ENCODE assay signal across 21 cellular contexts in genomic region chr16:31897283-31897682, GRCh38. TPM values are rescaled to one million over a fixed set of nuclear protein-coding genes. Genes with fewer than 3 reads are reported as not detected.
DNase-seq lines count a peak whose midpoint lies in the region; ATAC-seq, FAIRE-seq and TF ChIP-seq lines count a peak whose summit lies in the region.
"Had no signal": no experiment of that assay in that cellular context is flagged by ENCODE, and none has a peak within 500 bp of the region (broad histone marks: within the 10 kb centered on the region; RNA-seq: fewer than 3 reads in every experiment).

No MANE protein-coding gene starts in this region.

- H3K4me2 ChIP-seq in A549 (no peak overlapping the region), K562 (ENCODE audit: insufficient read depth, low read length) (no peak overlapping the region)
- H3K4me2 ChIP-seq: GM23338, KMS-11 had no signal

- no peaks in the 10 kb centered on the region for H4K20me1 ChIP-seq in K562 (replicated peaks; ENCODE audit: control insufficient read depth, insufficient read depth, low read length)

- H3K4me3 ChIP-seq in A549 (no peak overlapping the region), Panc1 (ENCODE audit: low read depth in 2 of 2, low read length in 2 of 2) (no peak overlapping the region), K562 (no peak overlapping the region), MG63 (no peak overlapping the region)
- peak overlapping the region; percentile 16 for H3K4me3 ChIP-seq in CD4-positive, CD25-positive, alpha-beta regulatory T cell (ENCODE audit: low read depth, low read length)
- H3K4me3 ChIP-seq: GM23338 had no signal

- H3K27me3 ChIP-seq in CD4-positive, CD25-positive, alpha-beta regulatory T cell (ENCODE audit: control insufficient read depth, insufficient read depth, low read length), result no peaks in the 10 kb centered on the region
- H3K27me3 ChIP-seq in Panc1 (ENCODE audit: control insufficient read depth, insufficient read depth, low read length) (no peaks in the 10 kb centered on the region), K562 (ENCODE audit: control insufficient read depth in 2 of 2, insufficient read depth in 2 of 2, low read length in 2 of 2) (no peaks in the 10 kb centered on the region), MG63 (no peaks in the 10 kb centered on the region)

- H3K36me3 ChIP-seq in CD4-positive, CD25-positive, alpha-beta regulatory T cell (ENCODE audit: control insufficient read depth, insufficient read depth, low read length), result peaks cover 79% of the 10 kb centered on the region
- H3K36me3 ChIP-seq in Panc1 (ENCODE audit: control insufficient read depth, insufficient read depth, low read length) (no peaks in the 10 kb centered on the region; the same call in 1 of the 2 replicates), K562 (ENCODE audit: control insufficient read depth, insufficient read depth, low read length) (peaks cover 71% of the 10 kb centered on the region), MG63 (peaks cover 83% of the 10 kb centered on the region)

- BruUV-seq in Panc1 (replicated peaks; lab: Mats Ljungman, UMichigan), result TSS peak; percentile 16
- BruUV-seq in K562 (replicated peaks; lab: Mats Ljungman, UMichigan), result no TSS peak

- no peak overlapping the region for H3K27ac Mint-ChIP-seq in CD4-positive, CD25-positive, alpha-beta regulatory T cell
- H3K27ac Mint-ChIP-seq: GM23338 had no signal

- TF ChIP-seq POLR2A in A549 (IDR thresholded peaks at IDR 0.05; ENCODE audit: low read length) (no peak), K562 (conservative IDR thresholded peaks at IDR 0.05) (no peak)

- peaks cover 17 to 46% (median 30%) of the 10 kb centered on the region in 4 donors for H3K4me1 Mint-ChIP-seq in CD4-positive, CD25-positive, alpha-beta regulatory T cell
- H3K4me1 Mint-ChIP-seq: GM23338 had no signal

- H3K4me3 Mint-ChIP-seq in CD4-positive, CD25-positive, alpha-beta regulatory T cell, result no peak overlapping the region
- H3K4me3 Mint-ChIP-seq: CD8-positive, alpha-beta T cell; GM23338 had no signal

- CTCF ChIA-PET in A549 (lab: Yijun Ruan, JAX), result no interaction called here
- CTCF ChIA-PET in Panc1 (lab: Charles Lee), result no interaction called here
- CTCF ChIA-PET in K562 (lab: Yijun Ruan, JAX; ENCODE audit: low intra/inter-chr PET ratio), result interaction anchor here (0.7 kb wide), 2 partner anchors 22 to 28 kb away, joined by 3 to 4 read pairs; no protein-coding TSS in a partner anchor

- TF ChIP-seq RAD21 in A549 (conservative IDR thresholded peaks at IDR 0.05 in 1 of 2, IDR thresholded peaks at IDR 0.05 in 1 of 2) (no peak), K562 (CRISPR knock-in tag; conservative IDR thresholded peaks at IDR 0.05 in 1 of 2, IDR thresholded peaks at IDR 0.05 in 1 of 2) (no peak)

- in situ Hi-C loops in Panc1 (cut with HindIII; ENCODE audit: low pct_unique_long_range_greater_than_20kb, low sequenced_read_pairs), result no loop called here
- in situ Hi-C loops in K562 (cut with MboI), result no loop called here

- no peak overlapping the region for H3K9ac ChIP-seq in K562 (ENCODE audit: insufficient read depth in 1 of 2, low read depth in 2 of 2, low read length in 2 of 2)
- H3K9ac ChIP-seq: KMS-11 had no signal

- H3K27me3 Mint-ChIP-seq in CD4-positive, CD25-positive, alpha-beta regulatory T cell, result no peaks in the 10 kb centered on the region

- H3K79me2 ChIP-seq in K562 (ENCODE audit: control insufficient read depth, insufficient read depth, low read length), result peaks cover 64% of the 10 kb centered on the region

- peaks cover 4 to 56% (median 21%) of the 10 kb centered on the region in 7 donors for H3K9me3 Mint-ChIP-seq in CD4-positive, CD25-positive, alpha-beta regulatory T cell

- H3K27ac ChIP-seq in A549 (no peak overlapping the region), Panc1 (ENCODE audit: low read length) (no peak overlapping the region), K562 (ENCODE audit: extremely low read depth, low read depth, low read length) (no peak overlapping the region)
- H3K27ac ChIP-seq in CD4-positive, CD25-positive, alpha-beta regulatory T cell (ENCODE audit: insufficient read depth, low read length, poor library complexity, severe bottlenecking), result no peak overlapping the region
- H3K27ac ChIP-seq: C4-2B, KMS-11 had no signal

- H3K9me1 ChIP-seq in K562 (ENCODE audit: control insufficient read depth, insufficient read depth, low read length), result no peaks in the 10 kb centered on the region

- no peak for FAIRE-seq in A549 (lab: Jason Lieb, UNC)
- no peak for FAIRE-seq in K562 (lab: Jason Lieb, UNC)
- FAIRE-seq: GM12892, GM18507, H54, HTR-8/SVneo had no signal

- peaks cover 73% of the 10 kb centered on the region for H3K9me3 ChIP-seq in A549
- H3K9me3 ChIP-seq in CD4-positive, CD25-positive, alpha-beta regulatory T cell (ENCODE audit: control insufficient read depth in 2 of 2, low read length in 2 of 2), result peaks cover 46 to 55% of the 10 kb centered on the region in 2 experiments
- H3K9me3 ChIP-seq in Panc1 (ENCODE audit: control insufficient read depth, insufficient read depth, low read depth, low read length), result peaks cover 44% of the 10 kb centered on the region
- H3K9me3 ChIP-seq in K562 (replicated peaks; ENCODE audit: control insufficient read depth, insufficient read depth, low read depth, low read length), result peaks cover 40% of the 10 kb centered on the region
- H3K9me3 ChIP-seq in MG63, result peaks cover 37% of the 10 kb centered on the region

- DNase-seq in A549 (ENCODE audit: low read depth in 1 of 2, low spot score in 1 of 2) (no peak), Panc1 (ENCODE audit: low read depth, low spot score) (no peak), K562 (ENCODE audit: extremely low read depth in 1 of 4, low spot score in 3 of 4) (no peak), MG63 (no peak), left colon (no peak)
- no peak for DNase-seq in CD4-positive, CD25-positive, alpha-beta regulatory T cell
- no peak for DNase-seq in stimulated activated CD4-positive, alpha-beta T cell treated with anti-CD3 and anti-CD28 coated beads, Interleukin-4, amount 100 ng/mL, for 4 hours
- DNase-seq: AML-193; CD8-positive, alpha-beta T cell; DMS 273 treated with DMSO at 0.1 percent for 48 hours; DMS53; DND-41; EL had no signal

- peaks cover 79% of the 10 kb centered on the region for H3K36me3 Mint-ChIP-seq in CD4-positive, CD25-positive, alpha-beta regulatory T cell

- TF ChIP-seq CTCF in A549 (IDR thresholded peaks at IDR 0.05), result no peak
- TF ChIP-seq CTCF in Panc1 (IDR thresholded peaks at IDR 0.05), result no peak
- no peak for TF ChIP-seq CTCF in K562 (IDR thresholded peaks at IDR 0.05 in 2 of 3, conservative IDR thresholded peaks at IDR 0.05 in 1 of 3; ENCODE audit: insufficient read depth in 2 of 3, low read depth in 1 of 3, low read length in 3 of 3)

- intact Hi-C loops in Panc1 (cut with micrococcal nuclease; ENCODE audit: unreplicated experiment) (no loop called here), K562 (cut with micrococcal nuclease) (no loop called here), left colon (cut with DNase I, micrococcal nuclease) (no loop called here)

- TF ChIP-seq EP300 in A549 (IDR thresholded peaks at IDR 0.05), result no peak
- TF ChIP-seq EP300 in K562 (IDR thresholded peaks at IDR 0.05; ENCODE audit: low read length), result no peak

- ATAC-seq in A549 (no peak), Panc1 (no peak), K562 (no peak), left colon (no peak)
- no peak for ATAC-seq in CD4-positive, CD25-positive, alpha-beta regulatory T cell (ENCODE audit: low read depth in 2 of 2)
- ATAC-seq: CD8-positive, alpha-beta T cell; GM23338; HCT116 had no signal

- H2AFZ ChIP-seq in K562 (ENCODE audit: low read depth, low read length), result no peak overlapping the region
- H2AFZ ChIP-seq: GM23338 had no signal

- H3K4me1 ChIP-seq in A549 (no peaks in the 10 kb centered on the region), Panc1 (ENCODE audit: control insufficient read depth, insufficient read depth, low read length) (no peaks in the 10 kb centered on the region), K562 (replicated peaks in 1 of 2; ENCODE audit: control insufficient read depth in 2 of 2, insufficient read depth in 2 of 2, low read length in 2 of 2) (no peaks in the 10 kb centered on the region)
- no peaks in the 10 kb centered on the region for H3K4me1 ChIP-seq in CD4-positive, CD25-positive, alpha-beta regulatory T cell (ENCODE audit: control insufficient read depth, insufficient read depth, low read length, poor library complexity, severe bottlenecking)

- POLR2A ChIA-PET in A549 (lab: Yijun Ruan, JAX) (no interaction called here), Panc1 (lab: Charles Lee) (no interaction called here), K562 (lab: Yijun Ruan, JAX) (no interaction called here)

RNA-seq across cellular contexts. Expression of gene ZNF267, which starts 23.7 kb away (rescaled TPM):
- polyA plus RNA-seq in A549 (2011; rRNA removed) (8.3 and 10.2 TPM in 2 replicates), A549 (2017; fragmentation: RNase III; extraction: RNeasy Plus Mini Kit Qiagen cat#74134 plus additional on column Dnase treatment) (8.3 to 10.0 TPM (median 8.9 TPM) in 3 replicates), K562 (2011; rRNA removed) (16.0 and 21.4 TPM in 2 replicates), K562 (2014; fragmentation: Illumina TruSeq; extraction: Trizol) (19.2 and 21.5 TPM in 2 replicates), K562 (2014; fragmentation: Nextera tagmentation; extraction: Ambion mirVana) (10 to 100 TPM; 18.1 to 22.2 TPM), K562 (2014; rRNA removed) (13.0 and 14.6 TPM in 2 replicates)
- polyA plus RNA-seq in A549 (2012; cell fraction: cytosol; rRNA removed), result 2.2 and 2.7 TPM in 2 replicates
- 1.6 and 2.7 TPM in 2 replicates for polyA plus RNA-seq in A549 (2012; cell fraction: nucleus; rRNA removed)
- 9.6 and 12.3 TPM in 2 replicates for polyA minus RNA-seq in A549 (2011; rRNA and poly(A)+ RNA removed)
- total RNA-seq in CD4-positive, CD25-positive, alpha-beta regulatory T cell, result 71.3 TPM
- polyA plus RNA-seq in CD4-positive, CD25-positive, alpha-beta regulatory T cell, result 10 to 100 TPM; 13.9 to 18.8 (median 15.9) TPM
- total RNA-seq in Panc1 (2021; ENCODE audit: unreplicated experiment) (24.2 TPM), K562 (2014; rRNA removed) (14.2 and 18.2 TPM in 2 replicates), K562 (2014; rRNA removed; fragmentation: Illumina TruSeq; extraction: Trizol) (34.5 and 40.8 TPM in 2 replicates), K562 (2015; rRNA removed; fragmentation: Illumina TruSeq; extraction: Trizol) (35.1 and 38.8 TPM in 2 replicates), K562 (2021) (24.6 and 29.1 TPM in 2 replicates), left colon (10 to 100 TPM; 10.6 to 12.4 TPM)
- 4.0 TPM for polyA plus RNA-seq in Panc1 (2012; ENCODE audit: insufficient read length)
- total RNA-seq in K562 (2011; cell fraction: chromatin; rRNA removed; ENCODE audit: low replicate concordance), result 24.7 and 44.0 TPM in 2 replicates
- total RNA-seq in K562 (2011; cell fraction: nucleolus; rRNA removed), result 17.0 and 25.0 TPM in 2 replicates
- 25.1 and 28.1 TPM in 2 replicates for total RNA-seq in K562 (2011; cell fraction: nucleoplasm; rRNA removed)
- 3.5 and 6.0 TPM in 2 replicates for polyA plus RNA-seq in K562 (2011; cell fraction: cytosol; rRNA removed)
- 9.2 and 12.6 TPM in 2 replicates for polyA plus RNA-seq in K562 (2011; cell fraction: nucleus; rRNA removed)
- polyA plus RNA-seq in K562 (2012), result 12.6 and 14.4 TPM in 2 replicates
- 43.3 and 47.1 TPM in 2 replicates for polyA minus RNA-seq in K562 (2011; rRNA and poly(A)+ RNA removed)
- 12.4 and 13.0 TPM in 2 replicates for polyA minus RNA-seq in K562 (2011; cell fraction: cytosol; rRNA and poly(A)+ RNA removed)
- 33.3 and 40.5 TPM in 2 replicates for polyA minus RNA-seq in K562 (2011; cell fraction: nucleus; rRNA and poly(A)+ RNA removed)
- total RNA-seq in MG63 (2014; rRNA removed; shearing (Covaris generic); ENCODE audit: low replicate concordance), result 4.9 and 5.4 TPM in 2 replicates

Comparison
In these comparisons a context has a peak if more than half of its experiments do, and no peak if none do; other contexts are left out.
1. Of the 35 proteins assayed by ChIP-seq in both K562 and A549: peak only in K562: none; only in A549: HDAC2; in both: none; in neither: 34.